ENCODE assay signal across 14 cellular contexts in genomic region chr15:76363251-76363650, GRCh38. TPM values are rescaled to one million over a fixed set of nuclear protein-coding genes. Genes with fewer than 3 reads are reported as not detected.
DNase-seq lines count a peak whose midpoint lies in the region; ATAC-seq and TF ChIP-seq lines count a peak whose summit lies in the region.
"Had no signal": no experiment of that assay in that cellular context is flagged by ENCODE, and none has a peak within 500 bp of the region (broad histone marks: within the 10 kb centered on the region; RNA-seq: fewer than 3 reads in every experiment).

No MANE protein-coding gene starts in this region.

- H4K20me1 ChIP-seq in PC-3 (ENCODE audit: low read length) = no peaks in the 10 kb centered on the region

- ATAC-seq in PC-3 (no peak), heart left ventricle (no peak)
- ATAC-seq: A549; CD8-positive, alpha-beta T cell had no signal

- H3K9me2 ChIP-seq in PC-3 (replicated peaks; ENCODE audit: low read length) = no peaks in the 10 kb centered on the region

- no peak overlapping the region for H3K4me2 ChIP-seq in PC-3 (ENCODE audit: low read length)
- H3K4me2 ChIP-seq: A549 had no signal

- 84 to 92% (median 87%) methylated on average over 2 of the region's 2 CpGs for WGBS in heart left ventricle, 4 donors

- BruUV-seq in PC-3 (replicated peaks; lab: Mats Ljungman, UMichigan) = no TSS peak

- TF ChIP-seq CTCF in PC-3 (conservative IDR thresholded peaks at IDR 0.05; ENCODE audit: low read depth, low read length) (no peak), heart left ventricle (IDR thresholded peaks at IDR 0.05) (no peak)

- H3K27ac ChIP-seq in PC-3 (ENCODE audit: low read length) (no peak overlapping the region), heart left ventricle (no peak overlapping the region)
- H3K27ac ChIP-seq: A549, C4-2B had no signal

- H3K27me3 ChIP-seq in PC-3 (ENCODE audit: low read length) (no peaks in the 10 kb centered on the region), heart left ventricle (no peaks in the 10 kb centered on the region)
- H3K27me3 ChIP-seq: BE2C had no signal

- no peak overlapping the region for H2AFZ ChIP-seq in PC-3 (ENCODE audit: low read length)

- H3K9ac ChIP-seq in PC-3 (ENCODE audit: low read length) = no peak overlapping the region

- CTCF ChIA-PET in PC-3 (lab: Charles Lee) = no interaction called here

- H3K4me3 ChIP-seq in PC-3 (ENCODE audit: low read length) (no peak overlapping the region), heart left ventricle (no peak overlapping the region)
- H3K4me3 ChIP-seq: A549 had no signal

- intact Hi-C loops in PC-3 (cut with micrococcal nuclease) (loop anchor here (10.0 kb wide), 2 partner anchors 172 to 482 kb away; no protein-coding TSS in a partner anchor), heart left ventricle (cut with DNase I) (no loop called here)

- H3K4me1 ChIP-seq in PC-3 (ENCODE audit: insufficient read depth, low read length) (peaks cover 22% of the 10 kb centered on the region), heart left ventricle (peaks cover 0 to 10% (median 1%) of the 10 kb centered on the region in 12 donors)
- H3K4me1 ChIP-seq: BE2C had no signal

- DNase-seq in COLO668 (lab: John Stamatoyannopoulos, UW; ENCODE audit: unreplicated experiment) (peak; percentile 22), COR-L47 (lab: John Stamatoyannopoulos, UW) (peak; percentile 35), PC-3 (peak; percentile 29), myocyte (ENCODE audit: low read depth) (peak; percentile 35), ureter (ENCODE audit: low spot score) (no peak), heart left ventricle (no peak)
- no peak for DNase-seq in activated naive CD4-positive, alpha-beta T cell treated with Interleukin-2 at 50 U/mL for 16 hours
- DNase-seq: BE2C; CD8-positive, alpha-beta T cell; DMS53; GF-D8; HCEC 1CT had no signal

- H3F3A ChIP-seq in PC-3 (ENCODE audit: low read length, unreplicated experiment) = peaks cover 4% of the 10 kb centered on the region

- no peak for TF ChIP-seq POLR2A in heart left ventricle (IDR thresholded peaks at IDR 0.05)

- POLR2A ChIA-PET in PC-3 (lab: Charles Lee; ENCODE audit: unreplicated experiment) = no interaction called here

- H3K36me3 ChIP-seq in PC-3 (ENCODE audit: low read depth, low read length) = no peaks in the 10 kb centered on the region
- H3K36me3 ChIP-seq in heart left ventricle = peaks cover 0 to 3% (median 0%) of the 10 kb centered on the region in 9 donors
- H3K36me3 ChIP-seq: BE2C had no signal

- H3K9me3 ChIP-seq in PC-3 (ENCODE audit: low read length) (no peaks in the 10 kb centered on the region), heart left ventricle (no peaks in the 10 kb centered on the region)
- H3K9me3 ChIP-seq: A549, BE2C had no signal

- no peaks in the 10 kb centered on the region for H3K79me2 ChIP-seq in PC-3 (ENCODE audit: low read length)

RNA-seq across cellular contexts. Expression of gene ISL2, which starts 26.7 kb away (rescaled TPM):
- total RNA-seq in PC-3 (2014; rRNA removed) (3.6 and 6.3 TPM in 2 replicates), myocyte (3.9 and 5.3 TPM in 2 replicates), ureter (0.62 TPM), heart left ventricle (not detected)
- 4.1 TPM for polyA plus RNA-seq in myocyte (2012)
- polyA plus RNA-seq in heart left ventricle = not detected
- total RNA-seq: CD8-positive, alpha-beta T cell had no signal

RNA-seq across cellular contexts. Expression of gene ETFA, which starts 52.0 kb away (rescaled TPM):
- 128 and 160 TPM in 2 replicates for total RNA-seq in PC-3 (2014; rRNA removed)
- total RNA-seq in myocyte = 120 and 144 TPM in 2 replicates
- 124 TPM for polyA plus RNA-seq in myocyte (2012)
- total RNA-seq in ureter = 123 TPM
- total RNA-seq in heart left ventricle = 100 to 1,000 TPM; 244 to 536 (median 369) TPM
- polyA plus RNA-seq in heart left ventricle = 100 to 1,000 TPM; 210 to 217 TPM

Comparison
In these comparisons a context has a peak if more than half of its experiments do, and no peak if none do; other contexts are left out.
1. DNase-seq: peak in COLO668 (single experiment), COR-L47 (single experiment), PC-3 (single experiment) and myocyte (single experiment); none in ureter (single experiment), heart left ventricle (0 of 5) and activated naive CD4-positive, alpha-beta T cell treated with Interleukin-2 at 50 U/mL for 16 hours (single experiment).